In the genomic region with DNA sequence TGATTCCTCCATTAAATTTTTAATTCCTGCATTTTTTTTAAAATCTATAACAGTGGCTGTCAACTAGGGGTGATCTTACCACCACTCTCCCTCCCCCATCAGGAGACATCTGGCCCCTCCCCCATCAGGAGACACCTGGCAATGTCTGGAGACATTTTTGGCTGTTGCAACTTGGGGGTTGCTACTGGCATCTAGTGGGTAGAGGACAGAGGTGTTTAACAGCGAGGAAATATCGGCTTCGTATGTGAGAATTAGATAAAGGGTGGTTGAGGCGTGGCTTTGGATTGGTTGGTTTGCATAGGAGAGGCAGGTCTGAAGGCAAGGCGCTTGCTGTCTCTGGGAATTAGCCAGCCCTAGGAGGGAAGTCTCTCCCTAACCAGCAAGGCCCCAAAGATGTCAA, we compare ENCODE assay signal across 2 cellular contexts.
TF ChIP-seq lines count a peak whose summit lies in the region.

No MANE protein-coding gene starts in this region.

TF ChIP-seq in GM12878, 131 proteins besides CTCF, POLR2A, EP300 and RAD21:
- no peak for TF ChIP-seq MTA3 (IDR thresholded peaks at IDR 0.05; ENCODE audit: borderline replicate concordance, low read length)
- no peak for TF ChIP-seq PAX8 (IDR thresholded peaks at IDR 0.05)
- TF ChIP-seq TCF12 (IDR thresholded peaks at IDR 0.05; ENCODE audit: low read depth, low read length), result no peak
- TF ChIP-seq CHD1 (IDR thresholded peaks at IDR 0.05; ENCODE audit: low read depth, low read length), result no peak
- TF ChIP-seq JUNB (IDR thresholded peaks at IDR 0.05), result no peak
- TF ChIP-seq BCLAF1 (IDR thresholded peaks at IDR 0.05), result no peak
- no peak for TF ChIP-seq STAT3 (IDR thresholded peaks at IDR 0.05; ENCODE audit: low read depth, low read length)

TF ChIP-seq in HEK293T, 16 proteins besides CTCF, POLR2A, EP300 and RAD21:
- TF ChIP-seq SP1 (IDR thresholded peaks at IDR 0.05) (no peak), HDGF (IDR thresholded peaks at IDR 0.05; ENCODE audit: borderline replicate concordance) (no peak), TARDBP (IDR thresholded peaks at IDR 0.05) (no peak), FOXM1 (IDR thresholded peaks at IDR 0.05; ENCODE audit: borderline replicate concordance) (no peak), NFRKB (IDR thresholded peaks at IDR 0.05) (no peak)
